In the genomic region with DNA sequence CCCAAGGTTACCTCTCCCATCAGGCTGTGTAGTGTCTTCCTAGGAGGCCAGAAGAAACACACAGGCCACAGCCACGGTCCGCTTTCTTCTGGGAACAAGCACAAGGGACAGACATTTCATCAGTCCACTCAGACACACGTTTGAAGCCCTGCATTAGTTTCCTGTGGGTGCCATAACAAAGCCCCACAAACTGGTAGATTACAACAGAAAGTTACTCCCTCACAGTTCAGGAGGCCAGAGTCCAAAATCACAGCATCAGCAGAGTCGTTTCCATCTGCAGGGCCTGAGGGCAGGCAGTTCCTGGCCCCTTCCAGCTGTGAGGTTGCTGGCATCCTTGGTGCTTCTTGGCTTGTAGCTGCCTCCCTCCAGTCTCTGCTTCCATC, we compare ENCODE assay signal across 14 cellular contexts. TPM values are rescaled to one million over a fixed set of nuclear protein-coding genes. Genes with fewer than 3 reads are reported as not detected.
DNase-seq lines count a peak whose midpoint lies in the region; ATAC-seq and TF ChIP-seq lines count a peak whose summit lies in the region.
"Had no signal": no experiment of that assay in that cellular context is flagged by ENCODE, and none has a peak within 500 bp of the region (broad histone marks: within the 10 kb centered on the region; RNA-seq: fewer than 3 reads in every experiment).

No MANE protein-coding gene starts in this region.

- no peak overlapping the region for H3K4me2 ChIP-seq in trophoblast cell (ENCODE audit: low read length)
- H3K4me2 ChIP-seq: GM23338 had no signal

- TF ChIP-seq CTCF in vagina (IDR thresholded peaks at IDR 0.05) (no peak), transverse colon (IDR thresholded peaks at IDR 0.05) (no peak), mucosa of descending colon (IDR thresholded peaks at IDR 0.05) (no peak)

- intact Hi-C loops in vagina (cut with DNase I) (no loop called here), transverse colon (cut with DNase I; ENCODE audit: low total_unique reads) (no loop called here), mucosa of descending colon (cut with DNase I, micrococcal nuclease) (no loop called here)

- no peaks in the 10 kb centered on the region for H3K79me1 ChIP-seq in trophoblast cell (ENCODE audit: low read length)

- no peak overlapping the region for H2BK120ac ChIP-seq in trophoblast cell (ENCODE audit: insufficient read depth, low read length, poor library complexity)

- no peak overlapping the region for H3K4me3 Mint-ChIP-seq in stimulated activated naive CD8-positive, alpha-beta T cell treated with anti-CD3 and anti-CD28 coated beads, Interleukin-15, amount 100 ng/mL, for 72 hours
- H3K4me3 Mint-ChIP-seq: GM23338, nephron had no signal

- H3K27ac Mint-ChIP-seq in stimulated activated naive CD8-positive, alpha-beta T cell treated with anti-CD3 and anti-CD28 coated beads, Interleukin-15, amount 100 ng/mL, for 72 hours: no peak overlapping the region
- H3K27ac Mint-ChIP-seq: GM23338, nephron had no signal

- in situ Hi-C loops in transverse colon (cut with MboI; ENCODE audit: low pct_ligation_motif_present in 1 of 4, low pct_unique_long_range_greater_than_20kb in 1 of 4, low sequenced_read_pairs in 3 of 4): loop anchor here in 1 of 4 donors (25.0 kb wide), 1 partner anchor 395 kb away; no protein-coding TSS in a partner anchor

- no peak overlapping the region for H2AFZ ChIP-seq in trophoblast cell (ENCODE audit: insufficient read depth, low read length, poor library complexity)
- H2AFZ ChIP-seq: GM23338 had no signal

- peaks cover 9 to 18% of the 10 kb centered on the region in 2 donors for H3K9me3 Mint-ChIP-seq in stimulated activated naive CD8-positive, alpha-beta T cell treated with anti-CD3 and anti-CD28 coated beads, Interleukin-15, amount 100 ng/mL, for 72 hours

- no peak overlapping the region for H3K4me3 ChIP-seq in vagina
- H3K4me3 ChIP-seq in transverse colon: no peak overlapping the region
- no peak overlapping the region for H3K4me3 ChIP-seq in mucosa of descending colon
- H3K4me3 ChIP-seq in trophoblast cell (ENCODE audit: low read depth, low read length): no peak overlapping the region
- H3K4me3 ChIP-seq: GM23338 had no signal

- no peak overlapping the region for H3K4ac ChIP-seq in trophoblast cell (ENCODE audit: low read depth, low read length)

- no peak overlapping the region for H3K14ac ChIP-seq in trophoblast cell (ENCODE audit: low read length)

- H3K4me1 ChIP-seq in vagina (peaks cover 30% of the 10 kb centered on the region), transverse colon (peaks cover 5 to 9% (median 7%) of the 10 kb centered on the region in 4 donors), mucosa of descending colon (ENCODE audit: low read depth) (no peaks in the 10 kb centered on the region), trophoblast cell (ENCODE audit: control insufficient read depth in 1 of 2, insufficient read depth in 2 of 2, low read length in 2 of 2) (no peaks in the 10 kb centered on the region)

- H3K27me3 ChIP-seq in vagina: no peaks in the 10 kb centered on the region
- no peaks in the 10 kb centered on the region for H3K27me3 ChIP-seq in transverse colon
- H3K27me3 ChIP-seq in trophoblast cell (ENCODE audit: insufficient read depth, low read length): no peaks in the 10 kb centered on the region

- peaks cover 12% of the 10 kb centered on the region for H3K4me1 Mint-ChIP-seq in stimulated activated naive CD8-positive, alpha-beta T cell treated with anti-CD3 and anti-CD28 coated beads, Interleukin-15, amount 100 ng/mL, for 72 hours
- H3K4me1 Mint-ChIP-seq: GM23338 had no signal

- no peak overlapping the region for H4K12ac ChIP-seq in trophoblast cell (ENCODE audit: low read depth, low read length)

- H2AK5ac ChIP-seq in trophoblast cell (ENCODE audit: low read length): no peak overlapping the region

- no peak overlapping the region for H2BK12ac ChIP-seq in trophoblast cell (ENCODE audit: low read length)

- H3K23ac ChIP-seq in trophoblast cell (ENCODE audit: low read length): no peak overlapping the region

- no peak for TF ChIP-seq EP300 in transverse colon (IDR thresholded peaks at IDR 0.05; ENCODE audit: low read depth)

- H3K36me3 ChIP-seq in vagina (peaks cover 0 to 29% of the 10 kb centered on the region in 2 donors), transverse colon (no peaks in the 10 kb centered on the region), mucosa of descending colon (ENCODE audit: low read depth) (no peaks in the 10 kb centered on the region), trophoblast cell (ENCODE audit: control insufficient read depth in 1 of 2, insufficient read depth in 2 of 2, low read length in 2 of 2) (peaks cover 0 to 2% of the 10 kb centered on the region in 2 experiments)

- no peak overlapping the region for H3K9ac ChIP-seq in trophoblast cell (ENCODE audit: low read length)

- TF ChIP-seq POLR2A in vagina (IDR thresholded peaks at IDR 0.05) (no peak), transverse colon (IDR thresholded peaks at IDR 0.05) (no peak)

- DNase-seq in stimulated activated naive CD8-positive, alpha-beta T cell treated with anti-CD3 and anti-CD28 coated beads, Interleukin-15, amount 100 ng/mL, for 72 hours: no peak
- no peak for DNase-seq in stimulated activated naive CD8-positive, alpha-beta T cell treated with anti-CD3 and anti-CD28 coated beads, Interleukin-15, Interleukin-2, amounts not matched to agents 100 U/mL and 50 U/mL, for 24 hours
- no peak for DNase-seq in vagina (ENCODE audit: extremely low spot score in 2 of 2)
- DNase-seq in transverse colon: no peak
- DNase-seq in mucosa of descending colon: no peak
- DNase-seq in trophoblast cell: no peak
- DNase-seq: central memory CD4-positive, alpha-beta T cell; PC-3; T1000 had no signal

- H3K27me3 Mint-ChIP-seq in stimulated activated naive CD8-positive, alpha-beta T cell treated with anti-CD3 and anti-CD28 coated beads, Interleukin-15, amount 100 ng/mL, for 72 hours: peaks cover 42% of the 10 kb centered on the region

- no peak overlapping the region for H4K8ac ChIP-seq in trophoblast cell (ENCODE audit: low read depth, low read length)

- H3K9me3 ChIP-seq in vagina (no peaks in the 10 kb centered on the region), transverse colon (peaks cover 9 to 13% of the 10 kb centered on the region in 2 donors), mucosa of descending colon (peaks cover 10% of the 10 kb centered on the region), trophoblast cell (ENCODE audit: insufficient read depth, low read depth, low read length) (peaks cover 17% of the 10 kb centered on the region)

- WGBS in transverse colon (ENCODE audit: low coverage in 1 of 2), 2 donors: 54% methylated on average over 4 of the region's 4 CpGs; no CpG with 5 or more reads in 1 of the 2 donors
- no CpG with 5 or more reads among the region's 4 CpGs for WGBS in trophoblast cell (ENCODE audit: extremely low coverage, insufficient coverage, insufficient read length)

- no peaks in the 10 kb centered on the region for H3K79me2 ChIP-seq in trophoblast cell (ENCODE audit: control insufficient read depth, insufficient read depth, low read length, poor library complexity)

- peak overlapping the region; percentile 83 for H3K27ac ChIP-seq in vagina
- H3K27ac ChIP-seq in transverse colon: no peak overlapping the region
- H3K27ac ChIP-seq in trophoblast cell (ENCODE audit: low read depth, low read length): no peak overlapping the region

- H3K18ac ChIP-seq in trophoblast cell (ENCODE audit: low read length): no peak overlapping the region

- no peak overlapping the region for H4K91ac ChIP-seq in trophoblast cell (ENCODE audit: low read depth, low read length)

- no peak overlapping the region for H2BK5ac ChIP-seq in trophoblast cell (ENCODE audit: low read depth, low read length, poor library complexity)

- peak; percentile 27 for ATAC-seq in stimulated activated naive CD8-positive, alpha-beta T cell treated with anti-CD3 and anti-CD28 coated beads, Interleukin-15, amount 100 ng/mL, for 72 hours
- no peak for ATAC-seq in stimulated activated naive CD8-positive, alpha-beta T cell treated with anti-CD3 and anti-CD28 coated beads, Interleukin-15, Interleukin-2, amounts not matched to agents 100 U/mL and 50 U/mL, for 24 hours
- ATAC-seq in HG02623 (IDR thresholded peaks at IDR 0.05; ENCODE audit: unreplicated experiment) (peak; percentile 16), HG03460 (IDR thresholded peaks at IDR 0.05; ENCODE audit: unreplicated experiment) (peak; percentile 14), mucosa of descending colon (no peak)
- ATAC-seq: GM23338, PC-3 had no signal

RNA-seq across cellular contexts. Expression of gene PRLH, which starts 8.8 kb away (rescaled TPM):
- not detected for total RNA-seq in vagina
- not detected for total RNA-seq in transverse colon
- total RNA-seq in mucosa of descending colon: not detected
- polyA plus RNA-seq in trophoblast cell (2013): not detected in 2 replicates
- total RNA-seq: fibroblast of lung, GM23338, PC-3 had no signal
- polyA plus RNA-seq: fibroblast of lung, GM23338 had no signal

RNA-seq across cellular contexts. Expression of gene RAB17, which starts 32.9 kb away (rescaled TPM):
- not detected for total RNA-seq in vagina
- total RNA-seq in transverse colon: 100 to 1,000 TPM in 1 of 4 donors, 10 to 100 TPM in 3; 25.1 to 104 (median 65.6) TPM
- 10 to 100 TPM; 25.8 to 95.2 (median 62.8) TPM for total RNA-seq in mucosa of descending colon
- polyA plus RNA-seq in trophoblast cell (2013): 15.7 and 16.1 TPM in 2 replicates

Comparison
In these comparisons a context has a peak if more than half of its experiments do, and no peak if none do; other contexts are left out.
1. ATAC-seq: peak in stimulated activated naive CD8-positive, alpha-beta T cell treated with anti-CD3 and anti-CD28 coated beads, Interleukin-15, amount 100 ng/mL, for 72 hours (single experiment), HG02623 (single experiment) and HG03460 (single experiment); none in stimulated activated naive CD8-positive, alpha-beta T cell treated with anti-CD3 and anti-CD28 coated beads, Interleukin-15, Interleukin-2, amounts not matched to agents 100 U/mL and 50 U/mL, for 24 hours (single experiment) and mucosa of descending colon (single experiment).
2. RNA of gene RAB17, which starts 32.9 kb away (total RNA-seq): 25.1 to 104 TPM in transverse colon and 25.8 to 95.2 TPM in mucosa of descending colon; not detected in vagina (single experiment); every median in the first group is over 10 times any median in the second.